ENCODE assay signal across 8 cellular contexts in genomic region chr18:3605562-3606443, GRCh38.
A peak's percentile ranks its signal among the peaks of the same experiment; 100 is the strongest.
DNase-seq lines count a peak whose midpoint lies in the region; FAIRE-seq lines count a peak whose summit lies in the region.

No MANE protein-coding gene starts in this region.

- no peaks in the 10 kb centered on the region for H3K9me3 Mint-ChIP-seq in activated T-helper 1 cell treated with anti-CD3 and anti-CD28 coated beads, Interleukin-12 subunit alpha, Interleukin-12 subunit beta, Interleukin-2, Interleukin-4 antibody, amounts not matched to agents 30 ng/mL and 10 ng/mL and 1 ng/mL, durations not matched to agents 14 hours and 24 hours and 36 hours

- FAIRE-seq in HTR-8/SVneo (lab: Jason Lieb, UNC) = no peak

- no peak overlapping the region for H3K27ac Mint-ChIP-seq in activated T-helper 1 cell treated with anti-CD3 and anti-CD28 coated beads, Interleukin-12 subunit alpha, Interleukin-12 subunit beta, Interleukin-2, Interleukin-4 antibody, amounts not matched to agents 30 ng/mL and 10 ng/mL and 1 ng/mL, durations not matched to agents 14 hours and 24 hours and 36 hours

- no peak overlapping the region for H3K4me3 Mint-ChIP-seq in activated T-helper 1 cell treated with anti-CD3 and anti-CD28 coated beads, Interleukin-12 subunit alpha, Interleukin-12 subunit beta, Interleukin-2, Interleukin-4 antibody, amounts not matched to agents 30 ng/mL and 10 ng/mL and 1 ng/mL, durations not matched to agents 14 hours and 24 hours and 36 hours

- H3K9me3 ChIP-seq in HUES64 (ENCODE audit: insufficient read depth, low read depth, low read length) = no peaks in the 10 kb centered on the region
- H3K9me3 ChIP-seq in iPS-15b (ENCODE audit: control insufficient read depth, insufficient read depth, low read length) = no peaks in the 10 kb centered on the region

- H3K4me1 ChIP-seq in HUES64 (ENCODE audit: insufficient read depth, low read length) (peaks cover 26% of the 10 kb centered on the region), iPS-15b (ENCODE audit: control insufficient read depth, insufficient read depth, low read length) (peaks cover 19% of the 10 kb centered on the region)

- H3K36me3 ChIP-seq in HUES64 (ENCODE audit: insufficient read depth, low read length) (peaks cover 26% of the 10 kb centered on the region), iPS-15b (ENCODE audit: control insufficient read depth, insufficient read depth, low read length) (peaks cover 3% of the 10 kb centered on the region)

- DNase-seq in AG20443 (ENCODE audit: low spot score) (peak; percentile 47), stromal cell of bone marrow (ENCODE audit: low read depth) (peak; percentile 33), NCI-H748 treated with DMSO at 0.1 percent for 48 hours (lab: John Stamatoyannopoulos, UW) (no peak), HTR-8/SVneo (ENCODE audit: insufficient read length, low spot score) (no peak), GM19238 (ENCODE audit: insufficient read length, low spot score) (no peak)
- DNase-seq in activated T-helper 1 cell treated with anti-CD3 and anti-CD28 coated beads, Interleukin-12 subunit alpha, Interleukin-12 subunit beta, Interleukin-2, Interleukin-4 antibody, amounts not matched to agents 30 ng/mL and 10 ng/mL and 1 ng/mL, durations not matched to agents 14 hours and 24 hours and 36 hours (ENCODE audit: low spot score) = peak; percentile 22

- H3K4me1 Mint-ChIP-seq in activated T-helper 1 cell treated with anti-CD3 and anti-CD28 coated beads, Interleukin-12 subunit alpha, Interleukin-12 subunit beta, Interleukin-2, Interleukin-4 antibody, amounts not matched to agents 30 ng/mL and 10 ng/mL and 1 ng/mL, durations not matched to agents 14 hours and 24 hours and 36 hours (ENCODE audit: low read depth) = peaks cover 25% of the 10 kb centered on the region

- H3K9ac ChIP-seq in HUES64 (ENCODE audit: low read depth, low read length) (peak overlapping the region; percentile 95), iPS-15b (ENCODE audit: low read depth, low read length) (peak overlapping the region; percentile 97)

- H3K4me3 ChIP-seq in HUES64 (ENCODE audit: low read length) = peak overlapping the region; percentile 78
- H3K4me3 ChIP-seq in iPS-15b (ENCODE audit: low read depth, low read length) = peak overlapping the region; percentile 80

- H3K27me3 Mint-ChIP-seq in activated T-helper 1 cell treated with anti-CD3 and anti-CD28 coated beads, Interleukin-12 subunit alpha, Interleukin-12 subunit beta, Interleukin-2, Interleukin-4 antibody, amounts not matched to agents 30 ng/mL and 10 ng/mL and 1 ng/mL, durations not matched to agents 14 hours and 24 hours and 36 hours (ENCODE audit: insufficient read depth) = no peaks in the 10 kb centered on the region

- H3K27me3 ChIP-seq in HUES64 (ENCODE audit: insufficient read depth, low read length) (no peaks in the 10 kb centered on the region), iPS-15b (ENCODE audit: control insufficient read depth, insufficient read depth, low read length) (no peaks in the 10 kb centered on the region)

- intact Hi-C loops in activated T-helper 1 cell treated with anti-CD3 and anti-CD28 coated beads, Interleukin-12 subunit alpha, Interleukin-12 subunit beta, Interleukin-2, Interleukin-4 antibody, amounts not matched to agents 30 ng/mL and 10 ng/mL and 1 ng/mL, durations not matched to agents 14 hours and 24 hours and 36 hours (cut with micrococcal nuclease) = loop anchor here (2.0 kb wide), 1 partner anchor 37 kb away; no protein-coding TSS in a partner anchor

- H3K27ac ChIP-seq in HUES64 (ENCODE audit: low read depth, low read length) = peak overlapping the region; percentile 99

- H3K36me3 Mint-ChIP-seq in activated T-helper 1 cell treated with anti-CD3 and anti-CD28 coated beads, Interleukin-12 subunit alpha, Interleukin-12 subunit beta, Interleukin-2, Interleukin-4 antibody, amounts not matched to agents 30 ng/mL and 10 ng/mL and 1 ng/mL, durations not matched to agents 14 hours and 24 hours and 36 hours (ENCODE audit: low read depth) = peaks cover 8% of the 10 kb centered on the region

- WGBS in HUES64 = 9% methylated on average over 13 of the region's 14 CpGs

Comparison
In these comparisons a context has a peak if more than half of its experiments do, and no peak if none do; other contexts are left out.
1. DNase-seq: peak in AG20443 (single experiment), activated T-helper 1 cell treated with anti-CD3 and anti-CD28 coated beads, Interleukin-12 subunit alpha, Interleukin-12 subunit beta, Interleukin-2, Interleukin-4 antibody, amounts not matched to agents 30 ng/mL and 10 ng/mL and 1 ng/mL, durations not matched to agents 14 hours and 24 hours and 36 hours (single experiment) and stromal cell of bone marrow (single experiment); none in NCI-H748 treated with DMSO at 0.1 percent for 48 hours (single experiment), HTR-8/SVneo (single experiment) and GM19238 (single experiment).